Comparison of ENCODE assay signal across 15 cellular contexts in genomic region chr3:99678023-99678422, GRCh38. TPM values are rescaled to one million over a fixed set of nuclear protein-coding genes. Genes with fewer than 3 reads are reported as not detected.
DNase-seq lines count a peak whose midpoint lies in the region; ATAC-seq and TF ChIP-seq lines count a peak whose summit lies in the region.
"Had no signal": no experiment of that assay in that cellular context is flagged by ENCODE, and none has a peak within 500 bp of the region (broad histone marks: within the 10 kb centered on the region; RNA-seq: fewer than 3 reads in every experiment).

No MANE protein-coding gene starts in this region.

- peaks cover 0 to 7% (median 0%) of the 10 kb centered on the region in 3 donors for H3K4me1 ChIP-seq in esophagus squamous epithelium
- no peaks in the 10 kb centered on the region for H3K4me1 ChIP-seq in mucosa of descending colon (ENCODE audit: low read depth)
- no peaks in the 10 kb centered on the region for H3K4me1 ChIP-seq in uterus
- H3K4me1 ChIP-seq in thyroid gland: peaks cover 31 to 45% of the 10 kb centered on the region in 2 donors

- peak; percentile 21 for ATAC-seq in mucosa of descending colon
- no peak for ATAC-seq in left lobe of liver
- ATAC-seq: activated T-cell treated with anti-CD3 and anti-CD28 coated beads, Interleukin-2, amount 50 U/mL, for 4 hours; K562 had no signal

- H3K27ac ChIP-seq in esophagus squamous epithelium (peak overlapping the region in 3 of 4 donors; percentile 39 to 84 (median 56)), uterus (peak overlapping the region; percentile 73 to 77), thyroid gland (no peak overlapping the region)

- H3K27me3 ChIP-seq in MG63 (no peaks in the 10 kb centered on the region), esophagus squamous epithelium (no peaks in the 10 kb centered on the region), uterus (no peaks in the 10 kb centered on the region), thyroid gland (no peaks in the 10 kb centered on the region)

- intact Hi-C loops in esophagus squamous epithelium (cut with DNase I): no loop called here
- intact Hi-C loops in mucosa of descending colon (cut with DNase I, micrococcal nuclease): no loop called here
- intact Hi-C loops in uterus (cut with DNase I; ENCODE audit: low total_unique reads): no loop called here
- intact Hi-C loops in thyroid gland (cut with DNase I): no loop called here

- H3K36me3 ChIP-seq in MG63 (peaks cover 11% of the 10 kb centered on the region), esophagus squamous epithelium (no peaks in the 10 kb centered on the region), mucosa of descending colon (ENCODE audit: low read depth) (no peaks in the 10 kb centered on the region), uterus (no peaks in the 10 kb centered on the region), thyroid gland (no peaks in the 10 kb centered on the region)

- TF ChIP-seq POLR2A in esophagus squamous epithelium (IDR thresholded peaks at IDR 0.05) (no peak), uterus (IDR thresholded peaks at IDR 0.05) (no peak), thyroid gland (IDR thresholded peaks at IDR 0.05) (no peak)

- no peak for TF ChIP-seq CTCF in esophagus squamous epithelium (IDR thresholded peaks at IDR 0.05)
- no peak for TF ChIP-seq CTCF in mucosa of descending colon (IDR thresholded peaks at IDR 0.05)
- TF ChIP-seq CTCF in uterus (IDR thresholded peaks at IDR 0.05): no peak
- no peak for TF ChIP-seq CTCF in thyroid gland (IDR thresholded peaks at IDR 0.05)

- DNase-seq in MG63 (peak; percentile 70), esophagus squamous epithelium (lab: John Stamatoyannopoulos, UW) (no peak), mucosa of descending colon (peak in 1 of 3 donors; percentile 4), uterus (peak; percentile 58 to 73), NCI-H1417 (lab: John Stamatoyannopoulos, UW) (no peak), NCI-H446 (lab: John Stamatoyannopoulos, UW) (no peak), thyroid gland (no peak), left lobe of liver (ENCODE audit: low spot score) (no peak)
- DNase-seq: activated T-cell treated with anti-CD3 and anti-CD28 coated beads, Interleukin-2, amount 50 U/mL, for 4 hours; cortex of kidney; DMS79 treated with DMSO at 0.1 percent for 48 hours; GOT3; NCI-H2171 treated with DMSO at 0.1 percent for 48 hours; stimulated activated CD4-positive, alpha-beta T cell treated with anti-CD3 and anti-CD28 coated beads, Interleukin-4, amount 100 ng/mL, for 24 hours had no signal

- H3K4me3 ChIP-seq in MG63: no peak overlapping the region
- H3K4me3 ChIP-seq in esophagus squamous epithelium: no peak overlapping the region
- no peak overlapping the region for H3K4me3 ChIP-seq in mucosa of descending colon
- H3K4me3 ChIP-seq in uterus: no peak overlapping the region
- no peak overlapping the region for H3K4me3 ChIP-seq in thyroid gland (replicated peaks in 1 of 3)
- H3K4me3 ChIP-seq: K562 had no signal

- H3K9me3 ChIP-seq in MG63 (no peaks in the 10 kb centered on the region; the same call in none of the 2 replicates), esophagus squamous epithelium (no peaks in the 10 kb centered on the region), mucosa of descending colon (no peaks in the 10 kb centered on the region), uterus (no peaks in the 10 kb centered on the region), thyroid gland (no peaks in the 10 kb centered on the region)

- 63 to 75% methylated on average over 1 of the region's 1 CpG for WGBS in esophagus squamous epithelium, 2 donors
- 78 to 86% methylated on average over 1 of the region's 1 CpG for WGBS in thyroid gland, 2 donors

RNA-seq across cellular contexts. Expression of gene COL8A1, which starts 39.6 kb away (rescaled TPM):
- total RNA-seq in MG63 (2014; rRNA removed; shearing (Covaris generic); ENCODE audit: low replicate concordance): 11.8 and 19.1 TPM in 2 replicates
- 10 to 100 TPM in 1 of 4 donors, 1 to 10 TPM in 3; 2.3 to 15.6 (median 5.0) TPM for total RNA-seq in esophagus squamous epithelium
- total RNA-seq in mucosa of descending colon: 1 to 10 TPM in 2 of 3 donors, under 1 TPM in 1; 0.75 to 7.6 (median 3.8) TPM
- 10 to 100 TPM in 3 of 4 donors, 1 to 10 TPM in 1; 2.6 to 30.9 (median 18.0) TPM for total RNA-seq in uterus
- 100 to 1,000 TPM in 2 of 4 donors, 10 to 100 TPM in 2; 65.6 to 156 (median 95.6) TPM for total RNA-seq in thyroid gland
- 0.75 TPM for total RNA-seq in left lobe of liver

Comparison
In these comparisons a context has a peak if more than half of its experiments do, and no peak if none do; other contexts are left out.
1. DNase-seq: peak in MG63 (single experiment) and uterus (2 of 2); none in esophagus squamous epithelium (single experiment), NCI-H1417 (0 of 3), NCI-H446 (0 of 2), thyroid gland (0 of 2) and left lobe of liver (single experiment).
2. H3K27ac ChIP-seq: peak in esophagus squamous epithelium (3 of 4) and uterus (2 of 2); none in thyroid gland (0 of 3).